25 cellular contexts compared by ENCODE assay signal in the genomic region with DNA sequence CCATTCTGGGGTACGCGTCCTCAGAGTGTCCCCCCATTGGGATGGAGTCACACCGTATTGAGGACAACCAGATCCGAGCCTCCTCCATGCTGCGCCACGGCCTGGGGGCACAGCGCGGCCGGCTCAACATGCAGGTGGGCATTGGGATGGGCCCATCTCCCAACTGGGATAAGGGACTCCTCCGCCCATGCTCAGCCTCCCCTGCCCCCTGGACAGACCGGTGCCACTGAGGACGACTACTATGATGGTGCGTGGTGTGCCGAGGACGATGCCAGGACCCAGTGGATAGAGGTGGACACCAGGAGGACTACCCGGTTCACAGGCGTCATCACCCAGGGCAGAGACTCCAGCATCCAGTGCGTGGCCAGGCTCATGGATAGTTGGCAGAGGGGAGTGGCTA. TPM values are rescaled to one million over a fixed set of nuclear protein-coding genes. Genes with fewer than 3 reads are reported as not detected.
"Had no signal": no experiment of that assay in that cellular context is flagged by ENCODE, and none has a peak within 500 bp of the region (broad histone marks: within the 10 kb centered on the region; RNA-seq: fewer than 3 reads in every experiment).

No MANE protein-coding gene starts in this region.

- H3K27ac Mint-ChIP-seq: dendritic cell treated with granulocyte-macrophage colony-stimulating factor and Interleukin-4, amounts not matched to agents 40 ng/mL and 50 ng/mL, for 4 days; effector memory CD8-positive, alpha-beta T cell; immature natural killer cell; naive B cell; nephron; stimulated activated naive B cell treated with anti-CD40 and anti-IgM and Interleukin-4, amounts not matched to agents 10 μg/mL and 1 μg/mL and 100 μg/mL, for 72 hours; type B pancreatic cell had no signal

- H3K9me3 Mint-ChIP-seq: central memory CD8-positive, alpha-beta T cell; dendritic cell treated with granulocyte-macrophage colony-stimulating factor and Interleukin-4, amounts not matched to agents 40 ng/mL and 50 ng/mL, for 4 days; effector memory CD8-positive, alpha-beta T cell; immature natural killer cell; naive B cell; nephron; stimulated activated naive B cell treated with anti-CD40 and anti-IgM and Interleukin-4, amounts not matched to agents 10 μg/mL and 1 μg/mL and 100 μg/mL, for 72 hours; stimulated activated naive CD8-positive, alpha-beta T cell treated with anti-CD3 and anti-CD28 coated beads, Interleukin-15, amount 100 ng/mL, for 72 hours; type B pancreatic cell had no signal

- H3K27me3 ChIP-seq: esophagus muscularis mucosa, ovary, right atrium auricular region had no signal

- H3K4me3 ChIP-seq: esophagus muscularis mucosa, lung, ovary, right atrium auricular region, sigmoid colon, skin epidermis had no signal

- H3K4me1 Mint-ChIP-seq: central memory CD8-positive, alpha-beta T cell had no signal

- ATAC-seq: effector memory CD8-positive, alpha-beta T cell; left colon; left ventricle myocardium superior had no signal

- FAIRE-seq: keratinocyte had no signal

- H3K27ac ChIP-seq: epithelial cell of prostate, neutrophil, ovary, right atrium auricular region, sigmoid colon had no signal

- H3K4me3 Mint-ChIP-seq: central memory CD8-positive, alpha-beta T cell; dendritic cell treated with granulocyte-macrophage colony-stimulating factor and Interleukin-4, amounts not matched to agents 40 ng/mL and 50 ng/mL, for 4 days; effector memory CD8-positive, alpha-beta T cell; immature natural killer cell; nephron; stimulated activated naive B cell treated with anti-CD40 and anti-IgM and Interleukin-4, amounts not matched to agents 10 μg/mL and 1 μg/mL and 100 μg/mL, for 72 hours; stimulated activated naive CD8-positive, alpha-beta T cell treated with anti-CD3 and anti-CD28 coated beads, Interleukin-15, amount 100 ng/mL, for 72 hours; type B pancreatic cell had no signal

- H3K27me3 Mint-ChIP-seq: naive B cell; stimulated activated naive B cell treated with anti-CD40 and anti-IgM and Interleukin-4, amounts not matched to agents 10 μg/mL and 1 μg/mL and 100 μg/mL, for 72 hours; stimulated activated naive CD8-positive, alpha-beta T cell treated with anti-CD3 and anti-CD28 coated beads, Interleukin-15, amount 100 ng/mL, for 72 hours had no signal

- DNase-seq: effector memory CD8-positive, alpha-beta T cell; foreskin fibroblast; immature natural killer cell; left colon; left ventricle myocardium superior; mesendoderm; naive B cell; sigmoid colon; stimulated activated CD4-positive, alpha-beta T cell treated with anti-CD3 and anti-CD28 coated beads, Interleukin-2, amount 100 ng/mL, for 24 hours; stimulated activated CD4-positive, alpha-beta T cell treated with anti-CD3 and anti-CD28 coated beads, Interleukin-4, amount 100 ng/mL, for 4 hours; stimulated activated naive B cell treated with anti-CD40 and anti-IgM and Interleukin-4, amounts not matched to agents 10 μg/mL and 1 μg/mL and 100 μg/mL, for 72 hours; stimulated activated naive CD8-positive, alpha-beta T cell treated with anti-CD3 and anti-CD28 coated beads, Interleukin-15, amount 100 ng/mL, for 72 hours had no signal

- H3K36me3 ChIP-seq: neutrophil, ovary had no signal

- H3K36me3 Mint-ChIP-seq: immature natural killer cell, naive B cell, type B pancreatic cell had no signal

- H3K9me3 ChIP-seq: esophagus muscularis mucosa, neutrophil, ovary, right atrium auricular region, sigmoid colon had no signal

RNA-seq across cellular contexts. Expression of a gene that starts 31.1 kb away (rescaled TPM):
- total RNA-seq: esophagus muscularis mucosa, left colon, sigmoid colon, subcutaneous adipose tissue had no signal
- polyA plus RNA-seq: immature natural killer cell had no signal

RNA-seq across cellular contexts. Expression of a gene that starts 44.6 kb away (rescaled TPM):
- polyA plus RNA-seq: immature natural killer cell, keratinocyte had no signal
